In genomic region chr4:111070390-111070789, GRCh38 we compare ENCODE assay signal across 8 cellular contexts.
"Had no signal": no experiment of that assay in that cellular context is flagged by ENCODE, and none has a peak within 500 bp of the region (broad histone marks: within the 10 kb centered on the region; RNA-seq: fewer than 3 reads in every experiment).

No MANE protein-coding gene starts in this region.

- DNase-seq: activated CD4-positive, alpha-beta T cell treated with anti-CD3 and anti-CD28 coated beads, Interleukin-2, amount 50 U/mL, for 4 hours; activated CD4-positive, CD25-positive, alpha-beta regulatory T cell treated with anti-CD3 and anti-CD28 coated beads, Interleukin-2, amount 50 U/mL, for 72 hours; activated gamma-delta T cell; activated naive CD8-positive, alpha-beta T cell treated with anti-CD3 and anti-CD28 coated beads, Interleukin-2, amount 10 ng/mL, durations not matched to agents 7 days and 5 days; activated T-cell treated with anti-CD3 and anti-CD28 coated beads, Interleukin-2, amount 50 U/mL, for 4 hours; mesendoderm; tibial artery had no signal

- ATAC-seq: activated T-cell treated with anti-CD3 and anti-CD28 coated beads, Interleukin-2, amount 50 U/mL, for 4 hours; esophagus mucosa had no signal
